ENCODE assay signal across 15 cellular contexts in genomic region chr2:216447293-216447692, GRCh38. TPM values are rescaled to one million over a fixed set of nuclear protein-coding genes. Genes with fewer than 3 reads are reported as not detected.
DNase-seq lines count a peak whose midpoint lies in the region; ATAC-seq and TF ChIP-seq lines count a peak whose summit lies in the region.
"Had no signal": no experiment of that assay in that cellular context is flagged by ENCODE, and none has a peak within 500 bp of the region (broad histone marks: within the 10 kb centered on the region; RNA-seq: fewer than 3 reads in every experiment).

No MANE protein-coding gene starts in this region.

- H3K4me2 ChIP-seq in H9 (ENCODE audit: insufficient read depth, insufficient read length, low read length) = no peak overlapping the region
- H3K4me2 ChIP-seq: BLaER1 had no signal

- H3K9me3 ChIP-seq in H9 (ENCODE audit: control insufficient read depth, low read depth, low read length) (peaks cover 13% of the 10 kb centered on the region), cardiac muscle cell (ENCODE audit: low read depth) (no peaks in the 10 kb centered on the region), left ventricle myocardium inferior (replicated peaks) (peaks cover 8% of the 10 kb centered on the region), ascending aorta (no peaks in the 10 kb centered on the region)

- no peak overlapping the region for H2AK5ac ChIP-seq in H9 (ENCODE audit: insufficient read length, low read length)

- no peaks in the 10 kb centered on the region for H4K20me1 ChIP-seq in H9 (ENCODE audit: control insufficient read depth, insufficient read depth, insufficient read length)
- H4K20me1 ChIP-seq: BLaER1 had no signal

- no peak overlapping the region for H4K91ac ChIP-seq in H9 (ENCODE audit: insufficient read length, low read depth, low read length)

- H2BK12ac ChIP-seq in H9 (ENCODE audit: insufficient read length, low read depth, low read length) = no peak overlapping the region

- DNase-seq in H9 (no peak), cardiac muscle cell (ENCODE audit: low read depth in 1 of 2, low spot score in 1 of 2) (peak in 1 of 2 donors; percentile 57), left ventricle myocardium inferior (peak; percentile 44), ascending aorta (ENCODE audit: low spot score in 2 of 2) (no peak)
- DNase-seq in stimulated activated effector memory CD8-positive, alpha-beta T cell treated with anti-CD3 and anti-CD28 coated beads, Interleukin-12 subunit alpha, Interleukin-12 subunit beta, amount 100 ng/mL, for 72 hours (ENCODE audit: low spot score in 2 of 2) = no peak
- DNase-seq: 8988T; CD4-positive, alpha-beta memory T cell; DMS79 treated with DMSO at 0.1 percent for 48 hours; GF-D8; GOT3; H7 had no signal

- H3K27me3 ChIP-seq in H9 (ENCODE audit: insufficient read depth, low read length) (no peaks in the 10 kb centered on the region), cardiac muscle cell (no peaks in the 10 kb centered on the region), left ventricle myocardium inferior (ENCODE audit: low read depth) (no peaks in the 10 kb centered on the region), ascending aorta (no peaks in the 10 kb centered on the region)
- H3K27me3 ChIP-seq: BLaER1 had no signal

- H3K14ac ChIP-seq in H9 (ENCODE audit: insufficient read depth, low read length) = no peak overlapping the region

- no peaks in the 10 kb centered on the region for H3K27me3 Mint-ChIP-seq in H9 (ENCODE audit: low read depth)
- H3K27me3 Mint-ChIP-seq: CD4-positive, alpha-beta memory T cell had no signal

- peak overlapping the region in 2 of 3 experiments; percentile 49 to 54; a peak in 1 of 7 replicates for H3K27ac Mint-ChIP-seq in H9
- H3K27ac Mint-ChIP-seq in stimulated activated effector memory CD8-positive, alpha-beta T cell treated with anti-CD3 and anti-CD28 coated beads, Interleukin-12 subunit alpha, Interleukin-12 subunit beta, amount 100 ng/mL, for 72 hours = peak overlapping the region; percentile 76
- H3K27ac Mint-ChIP-seq: CD4-positive, alpha-beta memory T cell had no signal

- peaks cover 15 to 18% of the 10 kb centered on the region in 2 experiments for H3K9me3 Mint-ChIP-seq in H9
- H3K9me3 Mint-ChIP-seq in stimulated activated effector memory CD8-positive, alpha-beta T cell treated with anti-CD3 and anti-CD28 coated beads, Interleukin-12 subunit alpha, Interleukin-12 subunit beta, amount 100 ng/mL, for 72 hours = peaks cover 4% of the 10 kb centered on the region

- H2BK5ac ChIP-seq in H9 (ENCODE audit: insufficient read length, low read length) = no peak overlapping the region

- H3K4me1 ChIP-seq in H9 (ENCODE audit: insufficient read depth, low read length) (peaks cover 4% of the 10 kb centered on the region; the same call in 1 of the 2 replicates), cardiac muscle cell (ENCODE audit: low read depth) (peaks cover 18% of the 10 kb centered on the region), left ventricle myocardium inferior (peaks cover 47% of the 10 kb centered on the region), ascending aorta (no peaks in the 10 kb centered on the region)
- H3K4me1 ChIP-seq: BLaER1 had no signal

- no peaks in the 10 kb centered on the region for H3K79me2 ChIP-seq in H9 (ENCODE audit: insufficient read depth, low read length)

- H3K4me1 Mint-ChIP-seq in H9 = peaks cover 12 to 16% of the 10 kb centered on the region in 2 experiments
- no peaks in the 10 kb centered on the region for H3K4me1 Mint-ChIP-seq in stimulated activated effector memory CD8-positive, alpha-beta T cell treated with anti-CD3 and anti-CD28 coated beads, Interleukin-12 subunit alpha, Interleukin-12 subunit beta, amount 100 ng/mL, for 72 hours
- H3K4me1 Mint-ChIP-seq: CD14-positive monocyte; CD4-positive, alpha-beta memory T cell had no signal

- H3K56ac ChIP-seq in H9 (ENCODE audit: insufficient read length, low read depth, low read length) = no peak overlapping the region

- peaks cover 51 to 68% (median 63%) of the 10 kb centered on the region in 3 experiments for H3K36me3 Mint-ChIP-seq in H9 (ENCODE audit: insufficient read depth in 1 of 3, low read depth in 3 of 3)
- H3K36me3 Mint-ChIP-seq in stimulated activated effector memory CD8-positive, alpha-beta T cell treated with anti-CD3 and anti-CD28 coated beads, Interleukin-12 subunit alpha, Interleukin-12 subunit beta, amount 100 ng/mL, for 72 hours = peaks cover 91% of the 10 kb centered on the region

- no peak overlapping the region for H2AFZ ChIP-seq in H9 (ENCODE audit: low read length)

- H3K4me3 ChIP-seq in cardiac muscle cell = no peak overlapping the region
- H3K4me3 ChIP-seq in left ventricle myocardium inferior = no peak overlapping the region
- no peak overlapping the region for H3K4me3 ChIP-seq in ascending aorta
- H3K4me3 ChIP-seq: BLaER1 had no signal

- H2BK20ac ChIP-seq in H9 (ENCODE audit: low read depth, low read length, poor library complexity, severe bottlenecking) = no peak overlapping the region

- H3K23me2 ChIP-seq in H9 (ENCODE audit: insufficient read length, low read depth, low read length, poor library complexity, severe bottlenecking) = no peaks in the 10 kb centered on the region

- ATAC-seq in stimulated activated effector memory CD8-positive, alpha-beta T cell treated with anti-CD3 and anti-CD28 coated beads, Interleukin-12 subunit alpha, Interleukin-12 subunit beta, amount 100 ng/mL, for 72 hours = no peak
- ATAC-seq in GM19328 (IDR thresholded peaks at IDR 0.05; ENCODE audit: unreplicated experiment) = no peak
- no peak for ATAC-seq in HG02884 (IDR thresholded peaks at IDR 0.05; ENCODE audit: unreplicated experiment)

- no peak overlapping the region for H3K4ac ChIP-seq in H9 (ENCODE audit: low read depth, low read length)

- no peak overlapping the region for H3K9ac ChIP-seq in H9 (ENCODE audit: extremely low read depth, insufficient read length, low read length)
- H3K9ac ChIP-seq: BLaER1 had no signal

- no peak overlapping the region for H2BK15ac ChIP-seq in H9 (ENCODE audit: low read depth, low read length)

- intact Hi-C loops in left ventricle myocardium inferior (cut with micrococcal nuclease) = no loop called here
- intact Hi-C loops in ascending aorta (cut with DNase I) = no loop called here

- WGBS in H9 (ENCODE audit: extremely low coverage, insufficient read length, low lambda C conversion rate) = no CpG with 5 or more reads among the region's 3 CpGs

- no peak for TF ChIP-seq CTCF in H9 (conservative IDR thresholded peaks at IDR 0.05)
- no peak for TF ChIP-seq CTCF in cardiac muscle cell (IDR thresholded peaks at IDR 0.05; ENCODE audit: low read depth, low read length)
- no peak for TF ChIP-seq CTCF in left ventricle myocardium inferior (IDR thresholded peaks at IDR 0.05; ENCODE audit: borderline replicate concordance)
- no peak for TF ChIP-seq CTCF in ascending aorta (IDR thresholded peaks at IDR 0.05)

- H4K5ac ChIP-seq in H9 (ENCODE audit: insufficient read length, low read depth, low read length) = no peak overlapping the region

- no peak overlapping the region for H4K8ac ChIP-seq in H9 (replicated peaks; ENCODE audit: insufficient read length, low read depth, low read length)

- no peak overlapping the region for H3K18ac ChIP-seq in H9 (ENCODE audit: insufficient read length, low read depth, low read length)

- H2BK120ac ChIP-seq in H9 (ENCODE audit: low read depth, low read length, poor library complexity, severe bottlenecking) = no peak overlapping the region

- no peak overlapping the region for H3T11ph ChIP-seq in H9 (ENCODE audit: low read length)

- H3K79me1 ChIP-seq in H9 (ENCODE audit: insufficient read depth, low read depth, low read length, poor library complexity, severe bottlenecking) = no peaks in the 10 kb centered on the region

- H3K36me3 ChIP-seq in cardiac muscle cell (peaks cover 15% of the 10 kb centered on the region), left ventricle myocardium inferior (peaks cover 72% of the 10 kb centered on the region), ascending aorta (peaks cover 51 to 76% of the 10 kb centered on the region in 2 donors)

- no peak overlapping the region for H3K27ac ChIP-seq in H9 (ENCODE audit: insufficient read length, low read depth, low read length)
- peak overlapping the region; percentile 65 for H3K27ac ChIP-seq in cardiac muscle cell
- peak overlapping the region; percentile 70 for H3K27ac ChIP-seq in left ventricle myocardium inferior (replicated peaks)
- no peak overlapping the region for H3K27ac ChIP-seq in ascending aorta
- H3K27ac ChIP-seq: BLaER1 had no signal

- H3K4me3 Mint-ChIP-seq in H9 = no peak overlapping the region
- no peak overlapping the region for H3K4me3 Mint-ChIP-seq in stimulated activated effector memory CD8-positive, alpha-beta T cell treated with anti-CD3 and anti-CD28 coated beads, Interleukin-12 subunit alpha, Interleukin-12 subunit beta, amount 100 ng/mL, for 72 hours
- H3K4me3 Mint-ChIP-seq: CD14-positive monocyte had no signal

- H3K23ac ChIP-seq in H9 (ENCODE audit: insufficient read length, low read depth, low read length) = no peak overlapping the region

RNA-seq across cellular contexts. Expression of gene SMARCAL1, which starts 35.0 kb away (rescaled TPM):
- total RNA-seq in H9 (2021) (15.6 and 16.5 TPM in 2 replicates), cardiac muscle cell (19.4 and 28.7 TPM in 2 replicates), left ventricle myocardium inferior (7.5 TPM), ascending aorta (5.3 TPM)
- polyA plus RNA-seq in cardiac muscle cell = 19.2 and 24.4 TPM in 2 replicates

RNA-seq across cellular contexts. Expression of gene RPL37A, which starts 51.4 kb away (rescaled TPM):
- total RNA-seq in H9 (2021) (3,719 and 3,769 TPM in 2 replicates), cardiac muscle cell (685 and 1,239 TPM in 2 replicates), left ventricle myocardium inferior (1,816 TPM), ascending aorta (493 TPM)
- polyA plus RNA-seq in cardiac muscle cell = 1,245 and 1,367 TPM in 2 replicates

Comparison
In these comparisons a context has a peak if more than half of its experiments do, and no peak if none do; other contexts are left out.
1. H3K27ac ChIP-seq: peak in cardiac muscle cell (single experiment) and left ventricle myocardium inferior (single experiment); none in H9 (single experiment) and ascending aorta (0 of 2).